ENCODE assay signal across 29 cellular contexts in the genomic region with DNA sequence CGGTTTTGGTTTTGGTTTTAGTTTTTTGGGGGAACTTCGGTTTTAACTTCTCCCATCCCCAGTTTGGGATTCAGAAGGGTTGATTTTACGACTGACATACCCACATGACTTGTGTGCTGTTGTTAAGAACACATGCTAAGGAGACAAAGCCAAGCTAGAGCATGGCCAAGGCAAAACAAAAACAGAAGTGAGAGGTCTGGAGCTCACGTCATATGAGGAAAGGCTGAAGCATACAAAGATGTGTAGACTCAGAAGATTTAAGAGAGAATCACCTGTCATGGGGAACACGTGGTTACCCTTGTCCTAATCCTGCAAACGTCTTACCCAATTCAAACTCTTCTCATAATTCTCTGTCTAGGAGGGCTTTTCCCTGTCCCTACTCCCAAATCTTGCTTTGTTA.
"Had no signal": no experiment of that assay in that cellular context is flagged by ENCODE, and none has a peak within 500 bp of the region (broad histone marks: within the 10 kb centered on the region; RNA-seq: fewer than 3 reads in every experiment).

No MANE protein-coding gene starts in this region.

- H3K4me3 ChIP-seq: ascending aorta, breast epithelium, cardiac muscle cell, colonic mucosa, esophagus squamous epithelium, gastroesophageal sphincter, heart right ventricle, hepatocyte had no signal

- DNase-seq: activated CD4-positive, alpha-beta memory T cell treated with anti-CD3 and anti-CD28 coated beads, Interleukin-2, amount 10 ng/mL, durations not matched to agents 7 days and 5 days; activated CD4-positive, alpha-beta T cell treated with anti-CD3 and anti-CD28 coated beads for 1 hour; activated CD4-positive, alpha-beta T cell treated with anti-CD3 and anti-CD28 coated beads for 4 hours; activated CD4-positive, alpha-beta T cell treated with anti-CD3 and anti-CD28 coated beads, Interleukin-2, amount 10 ng/mL, durations not matched to agents 7 days and 5 days; activated CD4-positive, alpha-beta T cell treated with anti-CD3 and anti-CD28 coated beads, Interleukin-2, amount 50 U/mL, for 4 hours; activated CD8-positive, alpha-beta memory T cell treated with anti-CD3 and anti-CD28 coated beads, Interleukin-2, amount 50 U/mL, for 48 hours; activated gamma-delta T cell; activated naive CD4-positive, alpha-beta T cell; activated naive CD4-positive, alpha-beta T cell treated with anti-CD3 and anti-CD28 coated beads, Interleukin-2, amount 10 ng/mL, durations not matched to agents 7 days and 5 days; activated naive CD8-positive, alpha-beta T cell treated with anti-CD3 and anti-CD28 coated beads, Interleukin-2, amount 10 ng/mL, durations not matched to agents 7 days and 5 days; activated T-cell treated with anti-CD3 and anti-CD28 coated beads for 4 hours; activated T-cell treated with anti-CD3 and anti-CD28 coated beads, Interleukin-2, amount 50 U/mL, for 24 hours; activated T-cell treated with anti-CD3 and anti-CD28 coated beads, Interleukin-2, amount 50 U/mL, for 72 hours; central memory CD4-positive, alpha-beta T cell; cerebellar nuclear complex; colonic mucosa; effector CD8-positive, alpha-beta T cell; esophagus squamous epithelium; foreskin melanocyte; heart right ventricle had no signal

- H3K27ac ChIP-seq: ascending aorta, breast epithelium, cardiac muscle cell, colonic mucosa, epithelial cell of prostate, esophagus squamous epithelium, gastroesophageal sphincter, heart right ventricle, hepatocyte, VCaP had no signal

- H3K79me2 ChIP-seq: hepatocyte had no signal

- H3K4me2 ChIP-seq: hepatocyte had no signal

- H3K27me3 ChIP-seq: ascending aorta, breast epithelium, cardiac muscle cell, colonic mucosa, esophagus squamous epithelium, gastroesophageal sphincter, heart right ventricle, hepatocyte had no signal

- ATAC-seq: activated naive CD4-positive, alpha-beta T cell treated with anti-CD3 and anti-CD28 coated beads, Interleukin-2, amount 50 U/mL, for 72 hours; activated T-cell treated with anti-CD3 and anti-CD28 coated beads, Interleukin-2, amount 50 U/mL, for 72 hours; gastroesophageal sphincter; heart right ventricle; WTC11 had no signal

- H2AFZ ChIP-seq: hepatocyte had no signal

- H3K4me1 ChIP-seq: ascending aorta, breast epithelium, colonic mucosa, esophagus squamous epithelium, gastroesophageal sphincter, heart right ventricle had no signal

- H3K9me3 ChIP-seq: ascending aorta, breast epithelium, colonic mucosa, esophagus squamous epithelium, gastroesophageal sphincter, heart right ventricle had no signal

- H3K36me3 ChIP-seq: ascending aorta, breast epithelium, cardiac muscle cell, colonic mucosa, esophagus squamous epithelium, gastroesophageal sphincter, heart right ventricle had no signal
